In the genomic region with DNA sequence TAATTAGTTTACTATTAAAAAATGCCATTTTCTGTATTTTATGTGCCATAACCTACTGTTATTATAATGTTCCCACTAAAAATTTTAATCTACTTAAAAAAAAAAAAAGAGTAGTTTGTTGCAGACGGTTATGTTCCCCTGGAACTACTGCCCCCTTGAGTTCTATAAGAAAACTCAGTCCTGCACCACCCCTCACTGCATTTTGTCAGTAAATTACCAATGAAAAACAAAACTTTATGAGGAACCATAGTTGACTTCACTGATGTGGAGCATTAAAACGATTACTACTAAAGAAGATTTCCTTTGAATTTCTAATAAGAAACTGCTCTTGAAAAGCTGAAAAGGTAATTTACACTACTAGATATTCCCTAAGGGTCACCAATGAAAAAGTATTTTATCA, we compare ENCODE assay signal across 9 cellular contexts.
DNase-seq lines count a peak whose midpoint lies in the region; FAIRE-seq and TF ChIP-seq lines count a peak whose summit lies in the region.
"Had no signal": no experiment of that assay in that cellular context is flagged by ENCODE, and none has a peak within 500 bp of the region (broad histone marks: within the 10 kb centered on the region; RNA-seq: fewer than 3 reads in every experiment).

No MANE protein-coding gene starts in this region.

- DNase-seq in D721Med (ENCODE audit: insufficient read length, low spot score) = no peak
- DNase-seq in H7 = peak; percentile 30
- DNase-seq in kidney tubule cell (ENCODE audit: low spot score) = peak; percentile 4
- no peak for DNase-seq in stimulated activated CD4-positive, alpha-beta T cell treated with anti-CD3 and anti-CD28 coated beads, Interleukin-2, amount 100 ng/mL, for 48 hours
- no peak for DNase-seq in activated CD4-positive, CD25-positive, alpha-beta regulatory T cell treated with anti-CD3 and anti-CD28 coated beads, Interleukin-2, amount 50 U/mL, for 72 hours
- no peak for DNase-seq in dedifferentiated amniotic fluid mesenchymal stem cell (ENCODE audit: extremely low spot score)
- no peak for DNase-seq in DMS79 (lab: John Stamatoyannopoulos, UW)

- peak; percentile 57 for TF ChIP-seq CTCF in D721Med (IDR thresholded peaks at IDR 0.05; ENCODE audit: insufficient read depth, missing control alignments)

- H3K4me3 ChIP-seq in H7 (ENCODE audit: insufficient read depth, low read depth, low read length) = no peak overlapping the region
- H3K4me3 ChIP-seq: SK-N-MC had no signal

- H3K27me3 ChIP-seq in H7 (ENCODE audit: control insufficient read depth, insufficient read depth, low read length) = no peaks in the 10 kb centered on the region

- FAIRE-seq in D721Med (lab: Jason Lieb, UNC) (no peak), TTC549 (lab: Jason Lieb, UNC) (peak; percentile 48)

- H3K36me3 ChIP-seq in H7 (replicated peaks; ENCODE audit: control insufficient read depth, insufficient read depth, low read length) = no peaks in the 10 kb centered on the region

Comparison
In these comparisons a context has a peak if more than half of its experiments do, and no peak if none do; other contexts are left out.
1. DNase-seq: peak in H7 (single experiment) and kidney tubule cell (single experiment); none in D721Med (single experiment), stimulated activated CD4-positive, alpha-beta T cell treated with anti-CD3 and anti-CD28 coated beads, Interleukin-2, amount 100 ng/mL, for 48 hours (0 of 2), activated CD4-positive, CD25-positive, alpha-beta regulatory T cell treated with anti-CD3 and anti-CD28 coated beads, Interleukin-2, amount 50 U/mL, for 72 hours (single experiment), dedifferentiated amniotic fluid mesenchymal stem cell (single experiment) and DMS79 (single experiment).